In the genomic region with DNA sequence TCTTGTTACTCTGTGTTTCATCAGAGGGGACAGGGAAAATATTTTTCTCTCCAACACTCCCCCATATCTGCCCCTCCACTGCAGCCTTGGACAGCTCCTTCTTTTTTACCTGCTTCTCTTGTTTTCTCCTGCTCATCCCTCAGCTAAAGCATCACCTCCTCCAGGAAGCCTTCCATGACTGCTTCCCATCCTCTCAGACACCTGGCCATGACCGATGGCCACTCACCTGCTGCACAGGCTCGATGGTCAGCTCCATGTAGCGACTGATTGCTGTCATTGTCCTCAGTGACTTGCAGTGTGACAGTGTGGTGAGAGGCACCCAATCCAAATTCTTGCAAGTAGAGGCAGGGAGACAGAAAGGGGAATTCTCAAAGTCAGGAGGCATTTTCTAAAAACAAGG, we compare ENCODE assay signal across 24 cellular contexts. TPM values are rescaled to one million over a fixed set of nuclear protein-coding genes. Genes with fewer than 3 reads are reported as not detected.
A peak's percentile ranks its signal among the peaks of the same experiment; 100 is the strongest.
DNase-seq lines count a peak whose midpoint lies in the region; ATAC-seq, FAIRE-seq and TF ChIP-seq lines count a peak whose summit lies in the region.
"Had no signal": no experiment of that assay in that cellular context is flagged by ENCODE, and none has a peak within 500 bp of the region (broad histone marks: within the 10 kb centered on the region; RNA-seq: fewer than 3 reads in every experiment).

No MANE protein-coding gene starts in this region.

- H3K4me1 Mint-ChIP-seq in CD4-positive, CD25-positive, alpha-beta regulatory T cell, result no peaks in the 10 kb centered on the region
- no peaks in the 10 kb centered on the region for H3K4me1 Mint-ChIP-seq in Caco-2 (ENCODE audit: low read depth, unreplicated experiment)
- H3K4me1 Mint-ChIP-seq: B cell; CD8-positive, alpha-beta memory T cell had no signal

- no peak for TF ChIP-seq POLR2A in A549 (IDR thresholded peaks at IDR 0.05; ENCODE audit: low read length)
- TF ChIP-seq POLR2A in K562 (conservative IDR thresholded peaks at IDR 0.05), result no peak

- H2BK120ac ChIP-seq in neuronal stem cell (ENCODE audit: low read depth, low read length), result no peak overlapping the region

- no peak overlapping the region for H2BK5ac ChIP-seq in neuronal stem cell (ENCODE audit: low read length)

- BruUV-seq in K562 (replicated peaks; lab: Mats Ljungman, UMichigan) (no TSS peak), Caco-2 (replicated peaks; lab: Mats Ljungman, UMichigan) (no TSS peak)

- FAIRE-seq in A549 (lab: Jason Lieb, UNC), result no peak
- no peak for FAIRE-seq in K562 (lab: Jason Lieb, UNC)
- FAIRE-seq: GM12891, GM18507, GM19239, H1 had no signal

- no peak overlapping the region for H2BK15ac ChIP-seq in neuronal stem cell (ENCODE audit: low read length)

- no peak overlapping the region for H4K8ac ChIP-seq in neuronal stem cell (ENCODE audit: low read depth, low read length)

- no peaks in the 10 kb centered on the region for H3K27me3 Mint-ChIP-seq in CD4-positive, CD25-positive, alpha-beta regulatory T cell
- H3K27me3 Mint-ChIP-seq in Caco-2 (ENCODE audit: insufficient read depth, unreplicated experiment), result no peaks in the 10 kb centered on the region
- H3K27me3 Mint-ChIP-seq: B cell; CD4-positive, alpha-beta T cell had no signal

- TF ChIP-seq EP300 in A549 (IDR thresholded peaks at IDR 0.05) (no peak), K562 (IDR thresholded peaks at IDR 0.05; ENCODE audit: low read length) (no peak)

- no peaks in the 10 kb centered on the region for H3K36me3 Mint-ChIP-seq in CD4-positive, CD25-positive, alpha-beta regulatory T cell
- H3K36me3 Mint-ChIP-seq in Caco-2 (ENCODE audit: insufficient read depth, unreplicated experiment), result no peaks in the 10 kb centered on the region
- H3K36me3 Mint-ChIP-seq: CD8-positive, alpha-beta memory T cell had no signal

- TF ChIP-seq RAD21 in A549 (conservative IDR thresholded peaks at IDR 0.05 in 1 of 2, IDR thresholded peaks at IDR 0.05 in 1 of 2) (no peak), K562 (CRISPR knock-in tag; conservative IDR thresholded peaks at IDR 0.05 in 1 of 2, IDR thresholded peaks at IDR 0.05 in 1 of 2) (no peak)

- no peak overlapping the region for H3K4ac ChIP-seq in neuronal stem cell (ENCODE audit: low read length)

- ATAC-seq in A549, result no peak
- no peak for ATAC-seq in CD4-positive, CD25-positive, alpha-beta regulatory T cell (ENCODE audit: low read depth in 2 of 2)
- ATAC-seq in K562, result no peak
- ATAC-seq in psoas muscle, result no peak
- ATAC-seq in GM18867 (IDR thresholded peaks at IDR 0.05; ENCODE audit: unreplicated experiment), result no peak
- no peak for ATAC-seq in HG02759 (IDR thresholded peaks at IDR 0.05; ENCODE audit: unreplicated experiment)

- WGBS in A549 (ENCODE audit: missing lambda C conversion rate), result 84% methylated on average over 3 of the region's 3 CpGs
- 57% methylated on average over 3 of the region's 3 CpGs for WGBS in K562 (ENCODE audit: insufficient coverage, low coverage, missing lambda C conversion rate)
- WGBS in neuronal stem cell (ENCODE audit: extremely low coverage in 2 of 2, insufficient read length in 2 of 2, insufficient replicate concordance in 1 of 2), 2 donors, result no CpG with 5 or more reads among the region's 3 CpGs
- 91 to 97% (median 95%) methylated on average over 3 of the region's 3 CpGs for WGBS in psoas muscle, 3 donors

- peaks cover 0 to 3% (median 0%) of the 10 kb centered on the region in 7 donors for H3K9me3 Mint-ChIP-seq in CD4-positive, CD25-positive, alpha-beta regulatory T cell
- H3K9me3 Mint-ChIP-seq in Caco-2 (ENCODE audit: unreplicated experiment), result no peaks in the 10 kb centered on the region
- H3K9me3 Mint-ChIP-seq: CD4-positive, alpha-beta T cell; CD8-positive, alpha-beta memory T cell had no signal

- no peaks in the 10 kb centered on the region for H3K4me1 ChIP-seq in A549
- H3K4me1 ChIP-seq in CD4-positive, CD25-positive, alpha-beta regulatory T cell (ENCODE audit: control insufficient read depth, insufficient read depth, low read length, poor library complexity, severe bottlenecking), result no peaks in the 10 kb centered on the region
- no peaks in the 10 kb centered on the region for H3K4me1 ChIP-seq in K562 (replicated peaks in 1 of 2; ENCODE audit: control insufficient read depth in 2 of 2, insufficient read depth in 2 of 2, low read length in 2 of 2)
- H3K4me1 ChIP-seq in neuronal stem cell (ENCODE audit: control insufficient read depth in 2 of 2, insufficient read depth in 1 of 2, low read depth in 1 of 2, low read length in 2 of 2), result no peaks in the 10 kb centered on the region
- no peaks in the 10 kb centered on the region for H3K4me1 ChIP-seq in psoas muscle
- H3K4me1 ChIP-seq in Caco-2, result no peaks in the 10 kb centered on the region

- H3K9me1 ChIP-seq in K562 (ENCODE audit: control insufficient read depth, insufficient read depth, low read length), result no peaks in the 10 kb centered on the region

- no peaks in the 10 kb centered on the region for H3K79me2 ChIP-seq in K562 (ENCODE audit: control insufficient read depth, insufficient read depth, low read length)

- in situ Hi-C loops in K562 (cut with MboI), result no loop called here

- H2BK12ac ChIP-seq in neuronal stem cell (ENCODE audit: low read length), result no peak overlapping the region

- H3K23ac ChIP-seq in neuronal stem cell (ENCODE audit: low read depth, low read length, poor library complexity), result no peak overlapping the region

- peak overlapping the region; percentile 48 for H3K14ac ChIP-seq in neuronal stem cell (ENCODE audit: low read length)

- intact Hi-C loops in K562 (cut with micrococcal nuclease), result no loop called here
- intact Hi-C loops in psoas muscle (cut with DNase I), result no loop called here
- intact Hi-C loops in Caco-2 (cut with micrococcal nuclease; ENCODE audit: unreplicated experiment), result no loop called here

- no peak for TF ChIP-seq CTCF in A549 (IDR thresholded peaks at IDR 0.05)
- TF ChIP-seq CTCF in K562 (IDR thresholded peaks at IDR 0.05 in 2 of 3, conservative IDR thresholded peaks at IDR 0.05 in 1 of 3; ENCODE audit: insufficient read depth in 2 of 3, low read depth in 1 of 3, low read length in 3 of 3), result no peak
- no peak for TF ChIP-seq CTCF in psoas muscle (IDR thresholded peaks at IDR 0.05)
- TF ChIP-seq CTCF in Caco-2 (IDR thresholded peaks at IDR 0.05; ENCODE audit: insufficient read depth in 1 of 2, low read depth in 1 of 2, low read length in 1 of 2, severe bottlenecking in 1 of 2, unreplicated experiment in 1 of 2), result no peak

- DNase-seq in A549 (ENCODE audit: low read depth in 1 of 2, low spot score in 1 of 2) (no peak), K562 (ENCODE audit: extremely low read depth in 1 of 4, low spot score in 3 of 4) (no peak), neuronal stem cell (ENCODE audit: low spot score) (no peak), psoas muscle (no peak), Caco-2 (no peak)
- no peak for DNase-seq in CD4-positive, CD25-positive, alpha-beta regulatory T cell
- DNase-seq: Calu3; CD4-positive, alpha-beta T cell; CD8-positive, alpha-beta memory T cell; DMS53; DMS79 treated with DMSO at 0.1 percent for 48 hours; GF-D8; GM23248; H7; HCEC 1CT had no signal

- H3K27ac Mint-ChIP-seq in CD4-positive, CD25-positive, alpha-beta regulatory T cell, result peak overlapping the region in 2 of 3 donors; percentile 16 to 82
- no peak overlapping the region for H3K27ac Mint-ChIP-seq in Caco-2 (ENCODE audit: unreplicated experiment)
- H3K27ac Mint-ChIP-seq: B cell; CD4-positive, alpha-beta T cell; CD8-positive, alpha-beta memory T cell had no signal

- CTCF ChIA-PET in A549 (lab: Yijun Ruan, JAX) (interaction anchor here (1.1 to 1.5 kb wide), 3 partner anchors 22 to 72 kb away, joined by 3 to 5 read pairs (median 4); a partner anchor contains a TSS), K562 (lab: Yijun Ruan, JAX; ENCODE audit: low intra/inter-chr PET ratio) (no interaction called here), Caco-2 (lab: Charles Lee) (no interaction called here)

- H3K18ac ChIP-seq in neuronal stem cell (ENCODE audit: low read length), result no peak overlapping the region

- no peaks in the 10 kb centered on the region for H3K27me3 ChIP-seq in CD4-positive, CD25-positive, alpha-beta regulatory T cell (ENCODE audit: control insufficient read depth, insufficient read depth, low read length)
- H3K27me3 ChIP-seq in K562 (ENCODE audit: control insufficient read depth in 2 of 2, insufficient read depth in 2 of 2, low read length in 2 of 2) (no peaks in the 10 kb centered on the region), neuronal stem cell (ENCODE audit: control insufficient read depth in 3 of 3, insufficient read depth in 3 of 3, low read depth in 1 of 3, low read length in 3 of 3) (peaks cover 0 to 2% (median 0%) of the 10 kb centered on the region in 3 experiments), psoas muscle (ENCODE audit: insufficient read depth in 3 of 3, low read length in 2 of 3) (peaks cover 0 to 2% (median 0%) of the 10 kb centered on the region in 3 donors), Caco-2 (replicated peaks; ENCODE audit: control insufficient read depth, insufficient read depth, low read length) (no peaks in the 10 kb centered on the region)
- H3K27me3 ChIP-seq: BLaER1 had no signal

- no peaks in the 10 kb centered on the region for H3K79me1 ChIP-seq in neuronal stem cell (ENCODE audit: low read depth, low read length)

- H2AFZ ChIP-seq in K562 (ENCODE audit: low read depth, low read length), result no peak overlapping the region
- H2AFZ ChIP-seq in neuronal stem cell (ENCODE audit: low read length), result no peak overlapping the region
- H2AFZ ChIP-seq: GM23248 had no signal

- no peaks in the 10 kb centered on the region for H4K20me1 ChIP-seq in K562 (replicated peaks; ENCODE audit: control insufficient read depth, insufficient read depth, low read length)
- H4K20me1 ChIP-seq: BLaER1 had no signal

- H3K4me3 ChIP-seq in A549, result no peak overlapping the region
- H3K4me3 ChIP-seq in CD4-positive, CD25-positive, alpha-beta regulatory T cell (ENCODE audit: low read depth, low read length), result no peak overlapping the region
- H3K4me3 ChIP-seq in K562, result no peak overlapping the region
- no peak overlapping the region for H3K4me3 ChIP-seq in neuronal stem cell (ENCODE audit: low read length in 2 of 2)
- no peak overlapping the region for H3K4me3 ChIP-seq in psoas muscle
- no peak overlapping the region for H3K4me3 ChIP-seq in Caco-2 (ENCODE audit: low read depth, low read length)
- H3K4me3 ChIP-seq: BLaER1, GM23248 had no signal

- no peak overlapping the region for H2AK5ac ChIP-seq in neuronal stem cell (ENCODE audit: low read depth, low read length)

- H3K36me3 ChIP-seq in CD4-positive, CD25-positive, alpha-beta regulatory T cell (ENCODE audit: control insufficient read depth, insufficient read depth, low read length), result no peaks in the 10 kb centered on the region
- 0 out of 3 replicates have a peak, but pooled peaks cover 2% of the 10 kb centered on the region for H3K36me3 ChIP-seq in K562 (ENCODE audit: control insufficient read depth, insufficient read depth, low read length)
- peaks cover 9 to 50% of the 10 kb centered on the region in 2 donors for H3K36me3 ChIP-seq in neuronal stem cell (replicated peaks in 1 of 2; ENCODE audit: control insufficient read depth in 2 of 2, insufficient read depth in 2 of 2, low read length in 2 of 2)
- no peaks in the 10 kb centered on the region for H3K36me3 ChIP-seq in psoas muscle (ENCODE audit: insufficient read depth in 1 of 2, low read depth in 1 of 2)
- H3K36me3 ChIP-seq in Caco-2 (ENCODE audit: control insufficient read depth, insufficient read depth, low read length), result no peaks in the 10 kb centered on the region

- no peak overlapping the region for H3K4me2 ChIP-seq in A549
- H3K4me2 ChIP-seq in K562 (ENCODE audit: insufficient read depth, low read length), result no peak overlapping the region
- H3K4me2 ChIP-seq in neuronal stem cell (ENCODE audit: insufficient read depth, low read length, poor library complexity, severe bottlenecking), result no peak overlapping the region
- H3K4me2 ChIP-seq: BLaER1 had no signal

- H3K9ac ChIP-seq in K562 (ENCODE audit: insufficient read depth in 1 of 2, low read depth in 2 of 2, low read length in 2 of 2) (no peak overlapping the region), neuronal stem cell (ENCODE audit: low read depth, low read length, poor library complexity) (no peak overlapping the region)
- H3K9ac ChIP-seq: BLaER1, GM23248 had no signal

- POLR2A ChIA-PET in A549 (lab: Yijun Ruan, JAX) (no interaction called here), K562 (lab: Yijun Ruan, JAX) (no interaction called here), Caco-2 (lab: Charles Lee) (no interaction called here)

- H3K27ac ChIP-seq in A549 (no peak overlapping the region), K562 (ENCODE audit: extremely low read depth, low read depth, low read length) (no peak overlapping the region), neuronal stem cell (replicated peaks; ENCODE audit: low read length) (no peak overlapping the region), psoas muscle (no peak overlapping the region)
- no peak overlapping the region for H3K27ac ChIP-seq in CD4-positive, CD25-positive, alpha-beta regulatory T cell (ENCODE audit: insufficient read depth, low read length, poor library complexity, severe bottlenecking)
- H3K27ac ChIP-seq: BLaER1, C4-2B, GM23248 had no signal

- H4K91ac ChIP-seq in neuronal stem cell (ENCODE audit: low read depth, low read length, poor library complexity), result no peak overlapping the region

- H3K4me3 Mint-ChIP-seq in CD4-positive, CD25-positive, alpha-beta regulatory T cell, result no peak overlapping the region
- H3K4me3 Mint-ChIP-seq in Caco-2 (ENCODE audit: unreplicated experiment), result no peak overlapping the region
- H3K4me3 Mint-ChIP-seq: B cell; CD4-positive, alpha-beta T cell; CD8-positive, alpha-beta memory T cell had no signal

- H3K9me3 ChIP-seq in A549 (no peaks in the 10 kb centered on the region), K562 (replicated peaks; ENCODE audit: control insufficient read depth, insufficient read depth, low read depth, low read length) (no peaks in the 10 kb centered on the region), neuronal stem cell (replicated peaks in 1 of 2; ENCODE audit: control insufficient read depth in 2 of 2, insufficient read depth in 1 of 2, low read depth in 1 of 2, low read length in 2 of 2) (no peaks in the 10 kb centered on the region), psoas muscle (no peaks in the 10 kb centered on the region), Caco-2 (no peaks in the 10 kb centered on the region)
- H3K9me3 ChIP-seq in CD4-positive, CD25-positive, alpha-beta regulatory T cell (ENCODE audit: control insufficient read depth in 2 of 2, low read length in 2 of 2), result no peaks in the 10 kb centered on the region

RNA-seq across cellular contexts. Expression of a gene that starts 22.5 kb away (rescaled TPM):
- 16.0 and 20.9 TPM in 2 replicates for polyA plus RNA-seq in A549 (2011; rRNA removed)
- polyA plus RNA-seq in A549 (2012; cell fraction: cytosol; rRNA removed), result 16.1 and 18.0 TPM in 2 replicates
- 57.4 and 74.7 TPM in 2 replicates for polyA plus RNA-seq in A549 (2012; cell fraction: nucleus; rRNA removed)
- 13.9 to 17.0 TPM (median 16.6 TPM) in 3 replicates for polyA plus RNA-seq in A549 (2017; fragmentation: RNase III; extraction: RNeasy Plus Mini Kit Qiagen cat#74134 plus additional on column Dnase treatment)
- 19.1 and 22.5 TPM in 2 replicates for polyA minus RNA-seq in A549 (2011; rRNA and poly(A)+ RNA removed)
- 5.5 TPM for total RNA-seq in CD4-positive, CD25-positive, alpha-beta regulatory T cell
- 1 to 10 TPM in 1 of 4 donors, under 1 TPM in 3; 0.41 to 1.1 (median 0.66) TPM for polyA plus RNA-seq in CD4-positive, CD25-positive, alpha-beta regulatory T cell
- 57.1 and 107 TPM in 2 replicates for total RNA-seq in K562 (2011; cell fraction: chromatin; rRNA removed; ENCODE audit: low replicate concordance)
- total RNA-seq in K562 (2011; cell fraction: nucleolus; rRNA removed), result 59.7 and 67.4 TPM in 2 replicates
- total RNA-seq in K562 (2011; cell fraction: nucleoplasm; rRNA removed), result 57.2 and 61.1 TPM in 2 replicates
- total RNA-seq in K562 (2014; rRNA removed), result 13.1 and 13.8 TPM in 2 replicates
- 6.0 and 7.2 TPM in 2 replicates for total RNA-seq in K562 (2014; rRNA removed; fragmentation: Illumina TruSeq; extraction: Trizol)
- total RNA-seq in K562 (2015; rRNA removed; fragmentation: Illumina TruSeq; extraction: Trizol), result 7.5 TPM in 2 replicates
- 16.9 and 18.1 TPM in 2 replicates for total RNA-seq in K562 (2021)
- 13.5 and 14.5 TPM in 2 replicates for polyA plus RNA-seq in K562 (2011; rRNA removed)
- 11.8 and 16.3 TPM in 2 replicates for polyA plus RNA-seq in K562 (2011; cell fraction: cytosol; rRNA removed)
- polyA plus RNA-seq in K562 (2011; cell fraction: nucleus; rRNA removed), result 44.6 and 76.9 TPM in 2 replicates
- polyA plus RNA-seq in K562 (2012), result 9.8 and 17.5 TPM in 2 replicates
- polyA plus RNA-seq in K562 (2014; fragmentation: Illumina TruSeq; extraction: Trizol), result 11.3 and 12.4 TPM in 2 replicates
- 1 to 10 TPM in 1 of 2 experiments, under 1 TPM in 1; 0.53 to 1.7 TPM for polyA plus RNA-seq in K562 (2014; fragmentation: Nextera tagmentation; extraction: Ambion mirVana)
- polyA plus RNA-seq in K562 (2014; rRNA removed), result 15.5 and 16.2 TPM in 2 replicates
- polyA minus RNA-seq in K562 (2011; rRNA and poly(A)+ RNA removed), result 9.1 and 13.7 TPM in 2 replicates
- polyA minus RNA-seq in K562 (2011; cell fraction: cytosol; rRNA and poly(A)+ RNA removed), result 7.7 and 7.8 TPM in 2 replicates
- polyA minus RNA-seq in K562 (2011; cell fraction: nucleus; rRNA and poly(A)+ RNA removed), result 13.4 and 18.8 TPM in 2 replicates
- polyA plus RNA-seq in neuronal stem cell (2013, experiment 1 of 2), result 13.7 TPM
- polyA plus RNA-seq in neuronal stem cell (2013, experiment 2 of 2), result 13.8 TPM
- total RNA-seq in psoas muscle, result 1 to 10 TPM; 2.0 to 4.4 (median 2.9) TPM
- polyA plus RNA-seq in psoas muscle, result 1 to 10 TPM; 2.1 to 4.1 (median 3.5) TPM
- 11.8 and 16.3 TPM in 2 replicates for total RNA-seq in Caco-2 (2022)
